ENCODE assay signal across 24 cellular contexts in genomic region chr9:28915256-28915930, GRCh38.
DNase-seq lines count a peak whose midpoint lies in the region; ATAC-seq and TF ChIP-seq lines count a peak whose summit lies in the region.
"Had no signal": no experiment of that assay in that cellular context is flagged by ENCODE, and none has a peak within 500 bp of the region (broad histone marks: within the 10 kb centered on the region; RNA-seq: fewer than 3 reads in every experiment).

No MANE protein-coding gene starts in this region.

- no peak overlapping the region for H3K27ac ChIP-seq in ascending aorta
- H3K27ac ChIP-seq: dorsolateral prefrontal cortex, esophagus muscularis mucosa, left ventricle myocardium inferior had no signal

- H3K27me3 ChIP-seq in kidney epithelial cell (ENCODE audit: control insufficient read depth, insufficient read depth, low read length): no peaks in the 10 kb centered on the region
- H3K27me3 ChIP-seq in ascending aorta: no peaks in the 10 kb centered on the region
- H3K27me3 ChIP-seq: BE2C, dorsolateral prefrontal cortex, esophagus muscularis mucosa, MG63 had no signal

- ATAC-seq in SK-N-SH treated with all-trans-retinoic acid at 6 μM for 48 hours: peak; percentile 90
- ATAC-seq in activated naive CD4-positive, alpha-beta T cell treated with anti-CD3 and anti-CD28 coated beads, Interleukin-2, amount 50 U/mL, for 72 hours: no peak
- ATAC-seq: HCT116; stimulated activated naive CD8-positive, alpha-beta T cell treated with anti-CD3 and anti-CD28 coated beads, Interleukin-15, amount 100 ng/mL, for 72 hours had no signal

- H3K4me3 ChIP-seq in kidney epithelial cell (ENCODE audit: low read depth, low read length) (no peak overlapping the region), ascending aorta (no peak overlapping the region)
- H3K4me3 ChIP-seq: dorsolateral prefrontal cortex, esophagus muscularis mucosa, left ventricle myocardium inferior, MG63 had no signal

- H3K36me3 ChIP-seq in kidney epithelial cell (ENCODE audit: control insufficient read depth, insufficient read depth, low read length) (no peaks in the 10 kb centered on the region), ascending aorta (no peaks in the 10 kb centered on the region)
- H3K36me3 ChIP-seq: BE2C, esophagus muscularis mucosa, left ventricle myocardium inferior, MG63 had no signal

- intact Hi-C loops in ascending aorta (cut with DNase I): no loop called here

- H3K27me3 Mint-ChIP-seq in type B pancreatic cell: no peaks in the 10 kb centered on the region
- H3K27me3 Mint-ChIP-seq in chondrocyte (ENCODE audit: low read depth): no peaks in the 10 kb centered on the region
- H3K27me3 Mint-ChIP-seq: stimulated activated naive CD8-positive, alpha-beta T cell treated with anti-CD3 and anti-CD28 coated beads, Interleukin-15, amount 100 ng/mL, for 72 hours had no signal

- H3K36me3 Mint-ChIP-seq in type B pancreatic cell: no peaks in the 10 kb centered on the region
- H3K36me3 Mint-ChIP-seq in chondrocyte (ENCODE audit: low read depth): no peaks in the 10 kb centered on the region
- no peaks in the 10 kb centered on the region for H3K36me3 Mint-ChIP-seq in activated naive CD4-positive, alpha-beta T cell treated with anti-CD3 and anti-CD28 coated beads, Interleukin-2, amount 50 U/mL, for 72 hours

- DNase-seq in DMS53 (lab: John Stamatoyannopoulos, UW) (peak; percentile 16), DMS53 treated with DMSO at 0.1 percent for 48 hours (lab: John Stamatoyannopoulos, UW; ENCODE audit: unreplicated experiment) (no peak), kidney epithelial cell (ENCODE audit: low read depth) (peak; percentile 84), type B pancreatic cell (ENCODE audit: extremely low spot score, unreplicated experiment) (no peak), chondrocyte (ENCODE audit: low spot score) (no peak), ascending aorta (ENCODE audit: low spot score in 2 of 2) (no peak)
- no peak for DNase-seq in activated naive CD4-positive, alpha-beta T cell treated with anti-CD3 and anti-CD28 coated beads, Interleukin-2, amount 50 U/mL, for 72 hours (ENCODE audit: low spot score in 2 of 2)
- DNase-seq: 8988T; activated CD4-positive, alpha-beta T cell treated with anti-CD3 and anti-CD28 coated beads, Interleukin-2, amount 50 U/mL, for 1 hour; activated CD8-positive, alpha-beta memory T cell treated with anti-CD3 and anti-CD28 coated beads, Interleukin-2, amount 50 U/mL, for 4 hours; BE2C; COR-L47; dorsolateral prefrontal cortex; left ventricle myocardium inferior; MG63; NCI-H1417 treated with DMSO at 0.1 percent for 48 hours; NCI-H524 treated with DMSO at 0.1 percent for 48 hours; SHP77; stimulated activated CD4-positive, alpha-beta T cell treated with anti-CD3 and anti-CD28 coated beads, Interleukin-4, amount 100 ng/mL, for 4 hours; stimulated activated naive CD8-positive, alpha-beta T cell treated with anti-CD3 and anti-CD28 coated beads, Interleukin-15, amount 100 ng/mL, for 72 hours had no signal

- no peaks in the 10 kb centered on the region for H3K4me1 Mint-ChIP-seq in type B pancreatic cell (ENCODE audit: unreplicated experiment)
- no peaks in the 10 kb centered on the region for H3K4me1 Mint-ChIP-seq in chondrocyte (ENCODE audit: low read depth)
- H3K4me1 Mint-ChIP-seq: stimulated activated naive CD8-positive, alpha-beta T cell treated with anti-CD3 and anti-CD28 coated beads, Interleukin-15, amount 100 ng/mL, for 72 hours had no signal

- H3K27ac Mint-ChIP-seq in type B pancreatic cell: peak overlapping the region; percentile 77
- no peak overlapping the region for H3K27ac Mint-ChIP-seq in chondrocyte (ENCODE audit: unreplicated experiment)
- no peak overlapping the region for H3K27ac Mint-ChIP-seq in activated naive CD4-positive, alpha-beta T cell treated with anti-CD3 and anti-CD28 coated beads, Interleukin-2, amount 50 U/mL, for 72 hours
- H3K27ac Mint-ChIP-seq: stimulated activated naive CD8-positive, alpha-beta T cell treated with anti-CD3 and anti-CD28 coated beads, Interleukin-15, amount 100 ng/mL, for 72 hours; T-helper 1 cell treated with Interleukin-12 subunit alpha and Interleukin-12 subunit beta and Interleukin-4 antibody, amounts not matched to agents 30 μg/mL and 1 μg/mL, for 36 hours had no signal

- H3K4me3 Mint-ChIP-seq in type B pancreatic cell: no peak overlapping the region
- H3K4me3 Mint-ChIP-seq in chondrocyte (ENCODE audit: unreplicated experiment): no peak overlapping the region
- H3K4me3 Mint-ChIP-seq: stimulated activated naive CD8-positive, alpha-beta T cell treated with anti-CD3 and anti-CD28 coated beads, Interleukin-15, amount 100 ng/mL, for 72 hours; T-helper 1 cell treated with Interleukin-12 subunit alpha and Interleukin-12 subunit beta and Interleukin-4 antibody, amounts not matched to agents 30 μg/mL and 1 μg/mL, for 36 hours had no signal

- TF ChIP-seq CTCF in kidney epithelial cell (IDR thresholded peaks at IDR 0.05; ENCODE audit: insufficient read depth, low read length, poor library complexity, severe bottlenecking) (no peak), type B pancreatic cell (conservative IDR thresholded peaks at IDR 0.05) (no peak), chondrocyte (IDR thresholded peaks at IDR 0.05) (no peak), ascending aorta (IDR thresholded peaks at IDR 0.05) (no peak)

- H3K4me1 ChIP-seq in ascending aorta: no peaks in the 10 kb centered on the region
- H3K4me1 ChIP-seq: esophagus muscularis mucosa, left ventricle myocardium inferior had no signal

- H3K9me3 ChIP-seq in ascending aorta: no peaks in the 10 kb centered on the region
- H3K9me3 ChIP-seq: BE2C, esophagus muscularis mucosa, left ventricle myocardium inferior, MG63 had no signal

- H3K9me3 Mint-ChIP-seq in type B pancreatic cell: no peaks in the 10 kb centered on the region
- no peaks in the 10 kb centered on the region for H3K9me3 Mint-ChIP-seq in chondrocyte (ENCODE audit: low read depth)
- peaks cover 9 to 11% of the 10 kb centered on the region in 2 donors for H3K9me3 Mint-ChIP-seq in activated naive CD4-positive, alpha-beta T cell treated with anti-CD3 and anti-CD28 coated beads, Interleukin-2, amount 50 U/mL, for 72 hours
- H3K9me3 Mint-ChIP-seq: T-helper 1 cell treated with Interleukin-12 subunit alpha and Interleukin-12 subunit beta and Interleukin-4 antibody, amounts not matched to agents 30 μg/mL and 1 μg/mL, for 36 hours had no signal

TF ChIP-seq in SK-N-SH treated with all-trans-retinoic acid at 6 μM for 48 hours, 23 proteins besides CTCF, POLR2A, EP300 and RAD21:
- peak; percentile 82 for TF ChIP-seq ISL1 (CRISPR knock-in tag; IDR thresholded peaks at IDR 0.05)
- no peak for TF ChIP-seq PATZ1 (CRISPR knock-in tag; IDR thresholded peaks at IDR 0.05; ENCODE audit: borderline replicate concordance)

Comparison
In these comparisons a context has a peak if more than half of its experiments do, and no peak if none do; other contexts are left out.
1. DNase-seq: peak in DMS53 (single experiment) and kidney epithelial cell (single experiment); none in DMS53 treated with DMSO at 0.1 percent for 48 hours (single experiment), type B pancreatic cell (single experiment), chondrocyte (single experiment), activated naive CD4-positive, alpha-beta T cell treated with anti-CD3 and anti-CD28 coated beads, Interleukin-2, amount 50 U/mL, for 72 hours (0 of 2) and ascending aorta (0 of 2).